ENCODE assay signal across 1 cellular context in the genomic region with DNA sequence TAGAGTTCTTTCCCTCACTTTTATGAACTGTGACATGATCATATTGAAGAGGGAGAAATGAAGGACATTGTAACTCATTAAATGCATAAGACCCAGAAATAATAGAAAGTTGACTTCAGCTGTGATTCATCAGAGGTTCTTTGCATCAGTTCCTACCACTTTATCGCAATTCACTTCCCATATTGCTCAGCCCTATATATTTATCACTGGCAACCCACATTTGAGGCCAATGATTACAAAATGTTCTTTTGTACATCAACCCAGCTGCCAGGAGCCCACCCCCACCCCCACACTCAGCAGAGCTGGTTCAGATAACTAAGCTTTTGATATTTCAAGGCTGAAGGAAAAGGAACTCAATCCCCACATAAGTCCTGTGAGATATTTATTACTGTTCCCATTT.
TF ChIP-seq lines count a peak whose summit lies in the region.

No MANE protein-coding gene starts in this region.

TF ChIP-seq in endothelial cell of umbilical vein, 7 proteins besides CTCF, POLR2A, EP300 and RAD21 (continued from another document):
- TF ChIP-seq GATA2 (IDR thresholded peaks at IDR 0.05; ENCODE audit: insufficient read depth, insufficient read length, low read depth, low read length) = peak; percentile 57
- peak; percentile 60 for TF ChIP-seq FOS (IDR thresholded peaks at IDR 0.05; ENCODE audit: borderline replicate concordance, insufficient read depth, low read length)
- TF ChIP-seq POLR2AphosphoS5 (IDR thresholded peaks at IDR 0.05; ENCODE audit: insufficient read depth, low read depth, low read length) = no peak
- TF ChIP-seq MYC (IDR thresholded peaks at IDR 0.05; ENCODE audit: low read depth, low read length) = no peak
TF ChIP-seq in endothelial cell of umbilical vein: peak in this region for 2.
